1 cellular context compared by ENCODE assay signal in genomic region chr1:55215194-55216021, GRCh38.
TF ChIP-seq lines count a peak whose summit lies in the region.

Gene USP24, minus strand, starts transcription at chr1:55215364. Its CDS starts 251 bp downstream, at chr1:55215113.

TF ChIP-seq in HepG2, 621 proteins besides CTCF, POLR2A, EP300 and RAD21 (continued from another document and continues in another):
- TF ChIP-seq ZNF256 (CRISPR knock-in tag; conservative IDR thresholded peaks at IDR 0.05) (0 out of 2 replicates have a peak, but pooled peaks have one; percentile 7), ZNF740 (CRISPR knock-in tag; IDR thresholded peaks at IDR 0.05) (no peak; the same call in 1 of the 2 replicates), ZNF83 (CRISPR knock-in tag; IDR thresholded peaks at IDR 0.05; ENCODE audit: borderline replicate concordance) (no peak), ZNF572 (CRISPR knock-in tag; IDR thresholded peaks at IDR 0.05) (no peak), JUND (CRISPR knock-in tag; IDR thresholded peaks at IDR 0.05) (no peak), AKAP8 (CRISPR knock-in tag; IDR thresholded peaks at IDR 0.05) (no peak), NFKB2 (CRISPR knock-in tag; IDR thresholded peaks at IDR 0.05; ENCODE audit: borderline replicate concordance) (peak; percentile 34; the same call in 1 of the 2 replicates), ISX (CRISPR knock-in tag; conservative IDR thresholded peaks at IDR 0.05) (no peak), SMYD3 (CRISPR knock-in tag; IDR thresholded peaks at IDR 0.05) (no peak), ZNF850 (CRISPR knock-in tag; conservative IDR thresholded peaks at IDR 0.05) (no peak), ZBTB46 (CRISPR knock-in tag; IDR thresholded peaks at IDR 0.05; ENCODE audit: borderline replicate concordance) (no peak), MAFF (IDR thresholded peaks at IDR 0.05; ENCODE audit: low read depth, low read length) (no peak), DNMT3B (CRISPR knock-in tag; conservative IDR thresholded peaks at IDR 0.05) (no peak), CBX1 (IDR thresholded peaks at IDR 0.05; ENCODE audit: low read depth) (no peak), ATF7 (IDR thresholded peaks at IDR 0.05) (no peak), ATF7 (CRISPR knock-in tag; IDR thresholded peaks at IDR 0.05) (no peak), TMF1 (CRISPR knock-in tag; IDR thresholded peaks at IDR 0.05; ENCODE audit: low read depth) (no peak), PRDM15 (CRISPR knock-in tag; IDR thresholded peaks at IDR 0.05) (peak; percentile 5; the same call in 1 of the 2 replicates), FUBP1 (CRISPR knock-in tag; IDR thresholded peaks at IDR 0.05; ENCODE audit: borderline replicate concordance) (no peak), BATF2 (CRISPR knock-in tag; IDR thresholded peaks at IDR 0.05) (no peak), MTA3 (CRISPR knock-in tag; IDR thresholded peaks at IDR 0.05) (no peak), KDM5A (IDR thresholded peaks at IDR 0.05; ENCODE audit: borderline replicate concordance, low read length) (no peak), ZNF614 (CRISPR knock-in tag; IDR thresholded peaks at IDR 0.05; ENCODE audit: borderline replicate concordance) (no peak), ZBTB10 (CRISPR knock-in tag; IDR thresholded peaks at IDR 0.05; ENCODE audit: borderline replicate concordance) (0 out of 2 replicates have a peak, but pooled peaks have one; percentile 7), NR0B2 (CRISPR knock-in tag; IDR thresholded peaks at IDR 0.05) (no peak), ZSCAN12 (CRISPR knock-in tag; IDR thresholded peaks at IDR 0.05) (no peak), SAP130 (CRISPR knock-in tag; IDR thresholded peaks at IDR 0.05; ENCODE audit: low read depth) (peak; percentile 84), CBX5 (CRISPR knock-in tag; IDR thresholded peaks at IDR 0.05; ENCODE audit: borderline replicate concordance) (peak; percentile 17; the same call in 1 of the 2 replicates), JDP2 (CRISPR knock-in tag; IDR thresholded peaks at IDR 0.05; ENCODE audit: borderline replicate concordance) (no peak; the same call in 1 of the 2 replicates), TIGD3 (CRISPR knock-in tag; IDR thresholded peaks at IDR 0.05; ENCODE audit: borderline replicate concordance) (no peak), CEBPG (CRISPR knock-in tag; IDR thresholded peaks at IDR 0.05) (no peak), U2AF2 (IDR thresholded peaks at IDR 0.05; ENCODE audit: low read depth, low read length) (no peak), FIP1L1 (IDR thresholded peaks at IDR 0.05; ENCODE audit: borderline replicate concordance, insufficient read depth, low read depth, low read length) (no peak), CCDC6 (CRISPR knock-in tag; IDR thresholded peaks at IDR 0.05) (0 out of 2 replicates have a peak, but pooled peaks have one; percentile 61), BORCS8-MEF2B (CRISPR knock-in tag; IDR thresholded peaks at IDR 0.05) (no peak; the same call in 1 of the 2 replicates), MATR3 (CRISPR knock-in tag; IDR thresholded peaks at IDR 0.05) (no peak), UBTF (CRISPR knock-in tag; IDR thresholded peaks at IDR 0.05) (peak; percentile 96), HIC2 (CRISPR knock-in tag; IDR thresholded peaks at IDR 0.05; ENCODE audit: low read depth) (no peak), AHR (CRISPR knock-in tag; IDR thresholded peaks at IDR 0.05) (no peak)
